ENCODE assay signal across 16 cellular contexts in genomic region chr3:196708467-196708866, GRCh38. TPM values are rescaled to one million over a fixed set of nuclear protein-coding genes. Genes with fewer than 3 reads are reported as not detected.
DNase-seq lines count a peak whose midpoint lies in the region; TF ChIP-seq lines count a peak whose summit lies in the region.
"Had no signal": no experiment of that assay in that cellular context is flagged by ENCODE, and none has a peak within 500 bp of the region (broad histone marks: within the 10 kb centered on the region; RNA-seq: fewer than 3 reads in every experiment).

No MANE protein-coding gene starts in this region.

- no peak overlapping the region for H3K27ac Mint-ChIP-seq in T-helper 2 cell treated with Interferon-gamma antibody and Interleukin-4, amounts not matched to agents 5 μg/mL and 100 μg/mL, for 36 hours

- H3K4me1 Mint-ChIP-seq in T-helper 2 cell treated with Interferon-gamma antibody and Interleukin-4, amounts not matched to agents 5 μg/mL and 100 μg/mL, for 36 hours (ENCODE audit: low read depth) = peaks cover 25% of the 10 kb centered on the region

- CTCF ChIA-PET in HEK293 (lab: Yijun Ruan, JAX) = interaction anchor here (0.7 kb wide), 1 partner anchor 100 kb away, joined by 4 read pairs; no protein-coding TSS in a partner anchor

- POLR2A ChIA-PET in HEK293 (lab: Yijun Ruan, JAX) = no interaction called here

- no peaks in the 10 kb centered on the region for H3K9me3 ChIP-seq in HEK293 (ENCODE audit: control insufficient read depth, insufficient read depth, low read depth, low read length)
- H3K9me3 ChIP-seq: HAP-1 had no signal

- no peaks in the 10 kb centered on the region for H3K36me3 ChIP-seq in HEK293 (ENCODE audit: control insufficient read depth in 2 of 2, insufficient read depth in 1 of 2, low read length in 2 of 2)
- H3K36me3 ChIP-seq: HAP-1 had no signal

- peak; percentile 30 for DNase-seq in amniotic epithelial cell (ENCODE audit: low read depth)
- DNase-seq in epithelial cell of esophagus (ENCODE audit: low read depth) = peak; percentile 85
- DNase-seq in lung microvascular endothelial cell (ENCODE audit: low read depth in 2 of 2) = peak; percentile 14 to 91
- DNase-seq in DMS53 treated with DMSO at 0.1 percent for 48 hours (lab: John Stamatoyannopoulos, UW; ENCODE audit: unreplicated experiment) = no peak
- DNase-seq in OCI-M1 (lab: John Stamatoyannopoulos, UW) = no peak
- no peak for DNase-seq in T-helper 2 cell treated with Interferon-gamma antibody and Interleukin-4, amounts not matched to agents 5 μg/mL and 100 μg/mL, for 36 hours (ENCODE audit: low spot score)
- DNase-seq: AML-193, COR-L47, NCI-H1105, NCI-H524, SW 1271 had no signal

- no peak overlapping the region for H3K4me3 Mint-ChIP-seq in T-helper 2 cell treated with Interferon-gamma antibody and Interleukin-4, amounts not matched to agents 5 μg/mL and 100 μg/mL, for 36 hours

- TF ChIP-seq CTCF in HEK293 (tag by site-specific recombination; IDR thresholded peaks at IDR 0.05) = no peak
- no peak for TF ChIP-seq CTCF in epithelial cell of esophagus (IDR thresholded peaks at IDR 0.05; ENCODE audit: insufficient read depth, low read depth, low read length, missing control alignments)

- no peak overlapping the region for H3K27ac ChIP-seq in HEK293 (ENCODE audit: extremely low read depth, low read depth, low read length)
- H3K27ac ChIP-seq: C4-2B had no signal

- no peak overlapping the region for H3K4me3 ChIP-seq in HEK293 (ENCODE audit: low read depth, low read length)
- H3K4me3 ChIP-seq in epithelial cell of esophagus (ENCODE audit: low read length) = no peak overlapping the region
- H3K4me3 ChIP-seq: GM12878, HAP-1, K562 had no signal

- H3K27me3 Mint-ChIP-seq in T-helper 2 cell treated with Interferon-gamma antibody and Interleukin-4, amounts not matched to agents 5 μg/mL and 100 μg/mL, for 36 hours (ENCODE audit: low read depth) = no peaks in the 10 kb centered on the region

- no peaks in the 10 kb centered on the region for H3K9me3 Mint-ChIP-seq in T-helper 2 cell treated with Interferon-gamma antibody and Interleukin-4, amounts not matched to agents 5 μg/mL and 100 μg/mL, for 36 hours

- peaks cover 7% of the 10 kb centered on the region for H3K36me3 Mint-ChIP-seq in T-helper 2 cell treated with Interferon-gamma antibody and Interleukin-4, amounts not matched to agents 5 μg/mL and 100 μg/mL, for 36 hours (ENCODE audit: low read depth)

- 0 out of 2 replicates have a peak, but pooled peaks cover 6% of the 10 kb centered on the region for H3K4me1 ChIP-seq in HEK293 (ENCODE audit: control insufficient read depth, insufficient read depth, low read length)

TF ChIP-seq in HEK293, 187 proteins besides CTCF, POLR2A, EP300 and RAD21:
- TF ChIP-seq IKZF3 (tag by site-specific recombination; IDR thresholded peaks at IDR 0.05) = 0 out of 2 replicates have a peak, but pooled peaks have one; percentile 32
- TF ChIP-seq PRDM1 (tag by site-specific recombination; IDR thresholded peaks at IDR 0.05) = 0 out of 2 replicates have a peak, but pooled peaks have one; percentile 11
- TF ChIP-seq, protein P1, sequence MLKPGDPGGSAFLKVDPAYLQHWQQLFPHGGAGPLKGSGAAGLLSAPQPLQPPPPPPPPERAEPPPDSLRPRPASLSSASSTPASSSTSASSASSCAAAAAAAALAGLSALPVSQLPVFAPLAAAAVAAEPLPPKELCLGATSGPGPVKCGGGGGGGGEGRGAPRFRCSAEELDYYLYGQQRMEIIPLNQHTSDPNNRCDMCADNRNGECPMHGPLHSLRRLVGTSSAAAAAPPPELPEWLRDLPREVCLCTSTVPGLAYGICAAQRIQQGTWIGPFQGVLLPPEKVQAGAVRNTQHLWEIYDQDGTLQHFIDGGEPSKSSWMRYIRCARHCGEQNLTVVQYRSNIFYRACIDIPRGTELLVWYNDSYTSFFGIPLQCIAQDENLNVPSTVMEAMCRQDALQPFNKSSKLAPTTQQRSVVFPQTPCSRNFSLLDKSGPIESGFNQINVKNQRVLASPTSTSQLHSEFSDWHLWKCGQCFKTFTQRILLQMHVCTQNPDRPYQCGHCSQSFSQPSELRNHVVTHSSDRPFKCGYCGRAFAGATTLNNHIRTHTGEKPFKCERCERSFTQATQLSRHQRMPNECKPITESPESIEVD (tag by site-specific recombination; IDR thresholded peaks at IDR 0.05) = peak; percentile 74
- TF ChIP-seq ZNF660 (tag by site-specific recombination; IDR thresholded peaks at IDR 0.05) = peak; percentile 30
- no peak for TF ChIP-seq ZNF530 (tag by site-specific recombination; IDR thresholded peaks at IDR 0.05; ENCODE audit: low read depth)
- 0 out of 2 replicates have a peak, but pooled peaks have one; percentile 10 for TF ChIP-seq SP7 (tag by site-specific recombination; IDR thresholded peaks at IDR 0.05)
- no peak for TF ChIP-seq ZFP69B (tag by site-specific recombination; IDR thresholded peaks at IDR 0.05)
- TF ChIP-seq WT1 (tag by site-specific recombination; IDR thresholded peaks at IDR 0.05) = no peak
- TF ChIP-seq ZNF629 (tag by site-specific recombination; IDR thresholded peaks at IDR 0.05) = 0 out of 2 replicates have a peak, but pooled peaks have one; percentile 17

RNA-seq across cellular contexts. Expression of gene CEP19, which starts 3.6 kb away (rescaled TPM):
- total RNA-seq in lung microvascular endothelial cell = 3.7 and 5.6 TPM in 2 replicates

RNA-seq across cellular contexts. Expression of gene PIGX, which starts 3.7 kb away (rescaled TPM):
- total RNA-seq in lung microvascular endothelial cell = 17.9 and 24.6 TPM in 2 replicates

RNA-seq across cellular contexts. Expression of gene PAK2, which starts 31.2 kb away (rescaled TPM):
- total RNA-seq in lung microvascular endothelial cell = 47.9 and 55.6 TPM in 2 replicates

Comparison
In these comparisons a context has a peak if more than half of its experiments do, and no peak if none do; other contexts are left out.
1. DNase-seq: peak in amniotic epithelial cell (single experiment), epithelial cell of esophagus (single experiment) and lung microvascular endothelial cell (2 of 2); none in DMS53 treated with DMSO at 0.1 percent for 48 hours (single experiment), OCI-M1 (single experiment) and T-helper 2 cell treated with Interferon-gamma antibody and Interleukin-4, amounts not matched to agents 5 μg/mL and 100 μg/mL, for 36 hours (single experiment).